Comparison of ENCODE assay signal across 8 cellular contexts in the genomic region with DNA sequence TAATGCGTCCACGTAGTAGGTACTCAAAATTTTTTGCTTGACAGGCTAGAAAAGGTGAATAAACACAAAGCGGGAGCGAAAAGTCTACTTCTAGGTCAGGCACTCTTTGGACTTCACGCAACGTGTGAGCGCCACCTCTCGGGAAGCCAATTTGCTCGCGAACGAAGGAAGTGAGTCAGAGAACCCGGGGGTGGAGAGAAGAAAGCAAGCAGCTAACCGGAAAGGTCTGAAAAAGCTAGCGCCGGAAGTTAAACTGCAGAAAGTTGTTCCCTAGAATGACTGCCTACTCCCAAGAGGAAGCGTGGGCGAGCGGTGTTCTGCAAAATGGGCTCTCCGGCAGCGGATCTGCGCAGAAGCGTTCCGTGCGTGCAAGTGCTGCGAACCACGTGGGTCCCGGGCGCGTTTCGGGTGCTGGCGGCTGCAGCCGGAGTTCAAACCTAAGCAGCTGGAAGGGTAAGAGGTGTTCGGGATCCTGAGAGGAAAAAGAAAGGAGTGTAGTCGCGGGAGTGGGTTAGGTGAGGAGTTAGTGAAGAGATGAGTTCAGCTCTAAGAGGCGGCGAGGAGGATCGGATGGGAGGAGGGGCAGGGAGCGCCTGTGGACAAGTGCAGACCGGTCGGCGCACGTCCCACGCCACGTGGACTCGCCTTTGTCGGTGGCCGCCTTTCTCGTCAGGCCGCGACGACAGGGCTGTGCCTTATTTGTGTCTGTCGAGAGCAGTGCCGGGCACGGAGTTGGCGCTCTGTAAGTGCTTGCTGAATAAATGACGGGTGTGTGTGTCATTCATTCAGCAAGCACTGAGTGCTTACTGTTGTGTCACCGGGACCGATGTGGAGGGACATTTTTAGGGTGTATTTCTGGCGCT. TPM values are rescaled to one million over a fixed set of nuclear protein-coding genes. Genes with fewer than 3 reads are reported as not detected.
A peak's percentile ranks its signal among the peaks of the same experiment; 100 is the strongest.
DNase-seq lines count a peak whose midpoint lies in the region; ATAC-seq and TF ChIP-seq lines count a peak whose summit lies in the region.

A gene (plus strand): TSS at position 350 of the 863 bp plus-strand sequence. CDS start 2,096 bp downstream, outside the sequence.

- H3K36me3 ChIP-seq in PC-3 (ENCODE audit: low read depth, low read length) (peaks cover 24% of the 10 kb centered on the region), muscle layer of colon (ENCODE audit: insufficient read depth, low read length) (peaks cover 6% of the 10 kb centered on the region)

- peak within 1 kb of the TSS; percentile 74 for H3K27ac ChIP-seq in PC-3 (ENCODE audit: low read length)
- H3K27ac ChIP-seq in muscle layer of colon (ENCODE audit: low read depth, low read length), result peak within 1 kb of the TSS; percentile 59

- peak within 1 kb of the TSS; percentile 95 for H3K4me2 ChIP-seq in PC-3 (ENCODE audit: low read length)

- H3K79me2 ChIP-seq in PC-3 (ENCODE audit: low read length), result peaks cover 51% of the 10 kb centered on the region

- H3K9ac ChIP-seq in PC-3 (ENCODE audit: low read length), result peak within 1 kb of the TSS; percentile 91
- peak within 1 kb of the TSS; percentile 87 for H3K9ac ChIP-seq in muscle layer of colon (ENCODE audit: low read length)

- H3K9me3 ChIP-seq in PC-3 (ENCODE audit: low read length) (no peaks in the 10 kb centered on the region), muscle layer of colon (ENCODE audit: low read length) (no peaks in the 10 kb centered on the region)

- ATAC-seq in GM21619 (IDR thresholded peaks at IDR 0.05; ENCODE audit: unreplicated experiment) (peak; percentile 92), PC-3 (peak; percentile 91), esophagus mucosa (peak; percentile 94)

- H4K20me1 ChIP-seq in PC-3 (ENCODE audit: low read length), result peaks cover 9% of the 10 kb centered on the region

- TF ChIP-seq CTCF in PC-3 (conservative IDR thresholded peaks at IDR 0.05; ENCODE audit: low read depth, low read length), result peak; percentile 98

- no TSS peak for BruUV-seq in PC-3 (replicated peaks; lab: Mats Ljungman, UMichigan)

- H3K27me3 ChIP-seq in PC-3 (ENCODE audit: low read length) (no peaks in the 10 kb centered on the region), muscle layer of colon (ENCODE audit: control insufficient read depth in 1 of 2, insufficient read depth in 2 of 2, low read length in 2 of 2) (no peaks in the 10 kb centered on the region)

- no peaks in the 10 kb centered on the region for H3F3A ChIP-seq in PC-3 (ENCODE audit: low read length, unreplicated experiment)

- POLR2A ChIA-PET in PC-3 (lab: Charles Lee; ENCODE audit: unreplicated experiment), result interaction anchor here (0.5 to 1.7 kb wide), 6 partner anchors 32 to 287 kb away, joined by 3 to 13 read pairs (median 6); a partner anchor contains a TSS

- DNase-seq in DMS79 (lab: John Stamatoyannopoulos, UW), result peak; percentile 98
- DNase-seq in Jurkat, Clone E6-1 (ENCODE audit: low read depth, low spot score), result peak; percentile 99
- peak; percentile 100 for DNase-seq in PC-3
- DNase-seq in activated T-cell treated with anti-CD3 and anti-CD28 coated beads, Interleukin-2, amount 50 U/mL, for 1 hour, result peak; percentile 99
- peak; percentile 94 for DNase-seq in stimulated activated CD8-positive, alpha-beta memory T cell treated with anti-CD3 and anti-CD28 coated beads, Interleukin-7, amount 100 ng/mL, for 24 hours (ENCODE audit: low read depth)

- peak within 1 kb of the TSS; percentile 81 for H2AFZ ChIP-seq in PC-3 (ENCODE audit: low read length)

- H3K9me2 ChIP-seq in PC-3 (replicated peaks; ENCODE audit: low read length), result no peaks in the 10 kb centered on the region

- CTCF ChIA-PET in PC-3 (lab: Charles Lee), result interaction anchor here (0.6 to 1.8 kb wide), 12 partner anchors 29 to 156 kb away, joined by 3 to 29 read pairs (median 4); a partner anchor contains a TSS

- H3K4me3 ChIP-seq in Jurkat, Clone E6-1 (ENCODE audit: low read length), result peak within 1 kb of the TSS; percentile 68
- H3K4me3 ChIP-seq in PC-3 (ENCODE audit: low read length) (peak within 1 kb of the TSS; percentile 87), muscle layer of colon (ENCODE audit: low read depth in 1 of 2, low read length in 2 of 2) (peak within 1 kb of the TSS; percentile 72 to 79)

- intact Hi-C loops in PC-3 (cut with micrococcal nuclease), result loop anchor here (1.0 to 5.0 kb wide), 6 partner anchors 32 to 286 kb away; a partner anchor contains a TSS

- H3K4me1 ChIP-seq in PC-3 (ENCODE audit: insufficient read depth, low read length) (peaks cover 21% of the 10 kb centered on the region), muscle layer of colon (ENCODE audit: insufficient read depth, low read length) (peaks cover 16% of the 10 kb centered on the region)

RNA-seq across cellular contexts. Expression of the gene that starts here (rescaled TPM):
- 386 TPM for polyA plus RNA-seq in Jurkat, Clone E6-1 (2012; ENCODE audit: insufficient read depth, insufficient read length)
- total RNA-seq in PC-3 (2014; rRNA removed) (538 and 592 TPM in 2 replicates), esophagus mucosa (108 TPM)

Comparison
In these comparisons a context has a peak if more than half of its experiments do, and no peak if none do; other contexts are left out.
1. Peak in every context shown above with its lines: DNase-seq, ATAC-seq, H3K4me3 ChIP-seq and H3K27ac ChIP-seq.